20 cellular contexts compared by ENCODE assay signal in genomic region chr6:127210725-127211124, GRCh38.
"Had no signal": no experiment of that assay in that cellular context is flagged by ENCODE, and none has a peak within 500 bp of the region (broad histone marks: within the 10 kb centered on the region; RNA-seq: fewer than 3 reads in every experiment).

No MANE protein-coding gene starts in this region.

- H3K4me3 ChIP-seq: MG63, SJSA1, SK-N-MC had no signal

- DNase-seq: KBM-7, MG63, NCI-H1092, NCI-H1105 treated with DMSO at 0.1 percent for 48 hours, NCI-H1417 treated with DMSO at 0.1 percent for 48 hours, NCI-H146, NCI-H1694 treated with DMSO at 0.1 percent for 48 hours, NCI-H1930, NCI-H2081, NCI-H2107, NCI-H2227 treated with DMSO at 0.1 percent for 48 hours, NCI-H524, NCI-H526 treated with DMSO at 0.1 percent for 48 hours, NCI-H774, Right ventricle myocardium superior, RPMI8226, SIG-M5 had no signal

- H3K27ac ChIP-seq: HL-60, SJSA1, SK-N-MC had no signal

- H3K36me3 ChIP-seq: MG63, SJSA1 had no signal

- H3K9me3 ChIP-seq: MG63, SJSA1 had no signal

- H3K27me3 ChIP-seq: MG63 had no signal

- H3K4me1 ChIP-seq: SJSA1 had no signal
